In the genomic region with DNA sequence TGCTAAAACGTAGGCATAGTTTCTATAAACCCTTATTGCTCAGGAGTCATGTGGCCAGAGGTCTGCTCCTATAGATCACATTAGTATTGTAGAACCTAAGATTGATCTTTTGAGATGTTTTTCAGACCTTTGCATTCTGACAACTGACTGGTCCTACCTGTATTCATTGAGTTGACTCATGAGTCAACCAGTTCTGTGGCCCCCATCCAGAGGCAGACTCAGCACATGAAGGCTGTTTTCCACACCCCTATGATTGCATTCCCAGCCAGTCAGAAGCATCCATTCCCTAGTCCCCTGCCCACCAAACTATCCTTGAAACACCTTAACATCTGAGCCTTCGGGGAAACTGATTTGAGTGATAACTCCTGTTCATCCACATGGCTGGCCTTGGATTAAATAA, we compare ENCODE assay signal across 21 cellular contexts.
DNase-seq lines count a peak whose midpoint lies in the region; ATAC-seq, FAIRE-seq and TF ChIP-seq lines count a peak whose summit lies in the region.
"Had no signal": no experiment of that assay in that cellular context is flagged by ENCODE, and none has a peak within 500 bp of the region (broad histone marks: within the 10 kb centered on the region; RNA-seq: fewer than 3 reads in every experiment).

No MANE protein-coding gene starts in this region.

- H3F3A ChIP-seq in PC-3 (ENCODE audit: low read length, unreplicated experiment): no peaks in the 10 kb centered on the region

- CTCF ChIA-PET in PC-3 (lab: Charles Lee): no interaction called here

- no peaks in the 10 kb centered on the region for H3K4me1 ChIP-seq in PC-3 (ENCODE audit: insufficient read depth, low read length)
- no peaks in the 10 kb centered on the region for H3K4me1 ChIP-seq in foreskin keratinocyte

- no peaks in the 10 kb centered on the region for H3K9me2 ChIP-seq in PC-3 (replicated peaks; ENCODE audit: low read length)

- no TSS peak for BruUV-seq in PC-3 (replicated peaks; lab: Mats Ljungman, UMichigan)

- H3K79me2 ChIP-seq in PC-3 (ENCODE audit: low read length): no peaks in the 10 kb centered on the region

- H3K4me3 ChIP-seq in PC-3 (ENCODE audit: low read length): no peak overlapping the region
- H3K4me3 ChIP-seq in coronary artery: no peak overlapping the region
- H3K4me3 ChIP-seq: A549, GM23338 had no signal

- DNase-seq in PC-3 (peak; percentile 43), coronary artery (ENCODE audit: low spot score) (peak; percentile 14), foreskin keratinocyte (peak in 1 of 2 donors; percentile 28), D721Med (ENCODE audit: insufficient read length, low spot score) (no peak), AG20443 (ENCODE audit: low spot score) (no peak)
- DNase-seq: 8988T; ACHN; C1 segment of cervical spinal cord; Calu3; CD4-positive, alpha-beta memory T cell; COR-L47; DMS153; DND-41; H9 had no signal

- TF ChIP-seq CTCF in PC-3 (conservative IDR thresholded peaks at IDR 0.05; ENCODE audit: low read depth, low read length) (no peak), coronary artery (IDR thresholded peaks at IDR 0.05) (no peak), foreskin keratinocyte (conservative IDR thresholded peaks at IDR 0.05) (no peak), D721Med (IDR thresholded peaks at IDR 0.05; ENCODE audit: insufficient read depth, missing control alignments) (no peak)

- H2AFZ ChIP-seq in PC-3 (ENCODE audit: low read length): no peak overlapping the region
- H2AFZ ChIP-seq: GM23338 had no signal

- H3K27ac ChIP-seq in PC-3 (ENCODE audit: low read length) (no peak overlapping the region), coronary artery (no peak overlapping the region), foreskin keratinocyte (no peak overlapping the region)
- H3K27ac ChIP-seq: A549 had no signal

- POLR2A ChIA-PET in PC-3 (lab: Charles Lee; ENCODE audit: unreplicated experiment): no interaction called here

- H3K9ac ChIP-seq in PC-3 (ENCODE audit: low read length): no peak overlapping the region

- ATAC-seq in PC-3 (no peak), foreskin keratinocyte (peak; percentile 18), GM18505 (IDR thresholded peaks at IDR 0.05; ENCODE audit: unreplicated experiment) (no peak)
- ATAC-seq: A549, GM23338, HCT116 had no signal

- H4K20me1 ChIP-seq in PC-3 (ENCODE audit: low read length): no peaks in the 10 kb centered on the region

- intact Hi-C loops in PC-3 (cut with micrococcal nuclease): no loop called here

- H3K27me3 ChIP-seq in PC-3 (ENCODE audit: low read length): 0 out of 2 replicates have a peak, but pooled peaks cover 2% of the 10 kb centered on the region
- peaks cover 5% of the 10 kb centered on the region for H3K27me3 ChIP-seq in foreskin keratinocyte

- TF ChIP-seq POLR2A in GM18505 (IDR thresholded peaks at IDR 0.05; ENCODE audit: borderline replicate concordance, extremely low read depth, insufficient read depth, insufficient read length): no peak

- no peak for FAIRE-seq in D721Med (lab: Jason Lieb, UNC)
- FAIRE-seq: A549, G401.6, GM12892, GM19239 had no signal

- H3K9me3 ChIP-seq in PC-3 (ENCODE audit: low read length): no peaks in the 10 kb centered on the region
- H3K9me3 ChIP-seq: A549 had no signal

- H3K4me2 ChIP-seq in PC-3 (ENCODE audit: low read length): no peak overlapping the region
- H3K4me2 ChIP-seq: A549, GM23338 had no signal

- H3K36me3 ChIP-seq in PC-3 (ENCODE audit: low read depth, low read length): no peaks in the 10 kb centered on the region

Comparison
In these comparisons a context has a peak if more than half of its experiments do, and no peak if none do; other contexts are left out.
1. DNase-seq: peak in PC-3 (single experiment) and coronary artery (single experiment); none in D721Med (single experiment) and AG20443 (single experiment).